In the genomic region with DNA sequence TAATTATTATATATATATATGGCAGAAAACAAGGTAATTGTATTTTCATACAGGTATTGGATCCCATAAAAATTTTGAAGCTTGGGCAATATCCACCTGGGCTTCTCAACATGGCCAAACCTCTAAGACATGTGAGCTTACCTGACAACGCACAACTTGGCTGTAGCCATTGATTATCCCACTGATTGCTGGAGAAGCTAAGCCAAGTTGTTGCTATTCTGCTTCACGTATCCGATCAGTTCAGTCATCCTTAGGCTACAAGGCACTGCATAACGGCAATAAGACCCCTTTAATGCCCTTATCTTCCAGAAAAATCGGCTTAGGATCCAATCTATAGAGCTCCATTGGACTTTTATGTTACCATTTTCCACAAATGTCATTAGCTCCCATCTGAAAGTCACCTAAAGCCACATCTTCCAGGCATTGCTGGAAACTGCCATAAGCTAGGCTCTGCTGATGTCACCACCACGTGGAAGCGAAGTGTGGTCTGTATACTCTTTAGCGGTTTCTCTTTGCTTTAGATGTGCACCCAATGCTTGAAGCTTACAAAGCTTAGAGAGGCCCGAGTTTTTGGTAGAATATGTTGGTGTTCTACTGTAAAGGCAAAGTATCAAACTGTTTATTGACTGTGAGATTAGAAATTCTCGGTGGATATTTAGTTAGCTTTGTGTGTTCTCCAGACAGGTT, we compare ENCODE assay signal across 1 cellular context.
TF ChIP-seq lines count a peak whose summit lies in the region.

No MANE protein-coding gene starts in this region.

TF ChIP-seq in GM23338, 12 proteins besides CTCF, POLR2A, EP300 and RAD21:
- TF ChIP-seq, protein P1, sequence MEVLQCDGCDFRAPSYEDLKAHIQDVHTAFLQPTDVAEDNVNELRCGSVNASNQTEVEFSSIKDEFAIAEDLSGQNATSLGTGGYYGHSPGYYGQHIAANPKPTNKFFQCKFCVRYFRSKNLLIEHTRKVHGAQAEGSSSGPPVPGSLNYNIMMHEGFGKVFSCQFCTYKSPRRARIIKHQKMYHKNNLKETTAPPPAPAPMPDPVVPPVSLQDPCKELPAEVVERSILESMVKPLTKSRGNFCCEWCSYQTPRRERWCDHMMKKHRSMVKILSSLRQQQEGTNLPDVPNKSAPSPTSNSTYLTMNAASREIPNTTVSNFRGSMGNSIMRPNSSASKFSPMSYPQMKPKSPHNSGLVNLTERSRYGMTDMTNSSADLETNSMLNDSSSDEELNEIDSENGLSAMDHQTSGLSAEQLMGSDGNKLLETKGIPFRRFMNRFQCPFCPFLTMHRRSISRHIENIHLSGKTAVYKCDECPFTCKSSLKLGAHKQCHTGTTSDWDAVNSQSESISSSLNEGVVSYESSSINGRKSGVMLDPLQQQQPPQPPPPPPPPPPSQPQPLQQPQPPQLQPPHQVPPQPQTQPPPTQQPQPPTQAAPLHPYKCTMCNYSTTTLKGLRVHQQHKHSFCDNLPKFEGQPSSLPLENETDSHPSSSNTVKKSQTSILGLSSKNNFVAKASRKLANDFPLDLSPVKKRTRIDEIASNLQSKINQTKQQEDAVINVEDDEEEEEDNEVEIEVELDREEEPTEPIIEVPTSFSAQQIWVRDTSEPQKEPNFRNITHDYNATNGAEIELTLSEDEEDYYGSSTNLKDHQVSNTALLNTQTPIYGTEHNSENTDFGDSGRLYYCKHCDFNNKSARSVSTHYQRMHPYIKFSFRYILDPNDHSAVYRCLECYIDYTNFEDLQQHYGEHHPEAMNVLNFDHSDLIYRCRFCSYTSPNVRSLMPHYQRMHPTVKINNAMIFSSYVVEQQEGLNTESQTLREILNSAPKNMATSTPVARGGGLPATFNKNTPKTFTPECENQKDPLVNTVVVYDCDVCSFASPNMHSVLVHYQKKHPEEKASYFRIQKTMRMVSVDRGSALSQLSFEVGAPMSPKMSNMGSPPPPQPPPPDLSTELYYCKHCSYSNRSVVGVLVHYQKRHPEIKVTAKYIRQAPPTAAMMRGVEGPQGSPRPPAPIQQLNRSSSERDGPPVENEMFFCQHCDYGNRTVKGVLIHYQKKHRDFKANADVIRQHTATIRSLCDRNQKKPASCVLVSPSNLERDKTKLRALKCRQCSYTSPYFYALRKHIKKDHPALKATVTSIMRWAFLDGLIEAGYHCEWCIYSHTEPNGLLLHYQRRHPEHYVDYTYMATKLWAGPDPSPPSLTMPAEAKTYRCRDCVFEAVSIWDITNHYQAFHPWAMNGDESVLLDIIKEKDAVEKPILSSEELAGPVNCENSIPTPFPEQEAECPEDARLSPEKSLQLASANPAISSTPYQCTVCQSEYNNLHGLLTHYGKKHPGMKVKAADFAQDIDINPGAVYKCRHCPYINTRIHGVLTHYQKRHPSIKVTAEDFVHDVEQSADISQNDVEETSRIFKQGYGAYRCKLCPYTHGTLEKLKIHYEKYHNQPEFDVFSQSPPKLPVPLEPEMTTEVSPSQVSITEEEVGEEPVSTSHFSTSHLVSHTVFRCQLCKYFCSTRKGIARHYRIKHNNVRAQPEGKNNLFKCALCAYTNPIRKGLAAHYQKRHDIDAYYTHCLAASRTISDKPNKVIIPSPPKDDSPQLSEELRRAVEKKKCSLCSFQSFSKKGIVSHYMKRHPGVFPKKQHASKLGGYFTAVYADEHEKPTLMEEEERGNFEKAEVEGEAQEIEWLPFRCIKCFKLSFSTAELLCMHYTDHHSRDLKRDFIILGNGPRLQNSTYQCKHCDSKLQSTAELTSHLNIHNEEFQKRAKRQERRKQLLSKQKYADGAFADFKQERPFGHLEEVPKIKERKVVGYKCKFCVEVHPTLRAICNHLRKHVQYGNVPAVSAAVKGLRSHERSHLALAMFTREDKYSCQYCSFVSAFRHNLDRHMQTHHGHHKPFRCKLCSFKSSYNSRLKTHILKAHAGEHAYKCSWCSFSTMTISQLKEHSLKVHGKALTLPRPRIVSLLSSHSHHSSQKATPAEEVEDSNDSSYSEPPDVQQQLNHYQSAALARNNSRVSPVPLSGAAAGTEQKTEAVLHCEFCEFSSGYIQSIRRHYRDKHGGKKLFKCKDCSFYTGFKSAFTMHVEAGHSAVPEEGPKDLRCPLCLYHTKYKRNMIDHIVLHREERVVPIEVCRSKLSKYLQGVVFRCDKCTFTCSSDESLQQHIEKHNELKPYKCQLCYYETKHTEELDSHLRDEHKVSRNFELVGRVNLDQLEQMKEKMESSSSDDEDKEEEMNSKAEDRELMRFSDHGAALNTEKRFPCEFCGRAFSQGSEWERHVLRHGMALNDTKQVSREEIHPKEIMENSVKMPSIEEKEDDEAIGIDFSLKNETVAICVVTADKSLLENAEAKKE (CRISPR knock-in tag; IDR thresholded peaks at IDR 0.05) = no peak
- no peak for TF ChIP-seq STAT1 (IDR thresholded peaks at IDR 0.05; ENCODE audit: unreplicated experiment)
- no peak for TF ChIP-seq ZNF331 (CRISPR knock-in tag; IDR thresholded peaks at IDR 0.05; ENCODE audit: low read depth)
- no peak for TF ChIP-seq NANOG (IDR thresholded peaks at IDR 0.05; ENCODE audit: borderline replicate concordance)
- no peak for TF ChIP-seq POLR2AphosphoS5 (IDR thresholded peaks at IDR 0.05; ENCODE audit: low read depth)
- TF ChIP-seq ZNF114 (CRISPR knock-in tag; IDR thresholded peaks at IDR 0.05) = no peak
- TF ChIP-seq, protein P2, sequence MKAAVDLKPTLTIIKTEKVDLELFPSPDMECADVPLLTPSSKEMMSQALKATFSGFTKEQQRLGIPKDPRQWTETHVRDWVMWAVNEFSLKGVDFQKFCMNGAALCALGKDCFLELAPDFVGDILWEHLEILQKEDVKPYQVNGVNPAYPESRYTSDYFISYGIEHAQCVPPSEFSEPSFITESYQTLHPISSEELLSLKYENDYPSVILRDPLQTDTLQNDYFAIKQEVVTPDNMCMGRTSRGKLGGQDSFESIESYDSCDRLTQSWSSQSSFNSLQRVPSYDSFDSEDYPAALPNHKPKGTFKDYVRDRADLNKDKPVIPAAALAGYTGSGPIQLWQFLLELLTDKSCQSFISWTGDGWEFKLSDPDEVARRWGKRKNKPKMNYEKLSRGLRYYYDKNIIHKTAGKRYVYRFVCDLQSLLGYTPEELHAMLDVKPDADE (IDR thresholded peaks at IDR 0.05) = no peak
- no peak for TF ChIP-seq EZH2 (IDR thresholded peaks at IDR 0.05; ENCODE audit: low read depth, unreplicated experiment)
- TF ChIP-seq CREB1 (CRISPR knock-in tag; IDR thresholded peaks at IDR 0.05; ENCODE audit: low read depth) = no peak
- TF ChIP-seq, protein P3, sequence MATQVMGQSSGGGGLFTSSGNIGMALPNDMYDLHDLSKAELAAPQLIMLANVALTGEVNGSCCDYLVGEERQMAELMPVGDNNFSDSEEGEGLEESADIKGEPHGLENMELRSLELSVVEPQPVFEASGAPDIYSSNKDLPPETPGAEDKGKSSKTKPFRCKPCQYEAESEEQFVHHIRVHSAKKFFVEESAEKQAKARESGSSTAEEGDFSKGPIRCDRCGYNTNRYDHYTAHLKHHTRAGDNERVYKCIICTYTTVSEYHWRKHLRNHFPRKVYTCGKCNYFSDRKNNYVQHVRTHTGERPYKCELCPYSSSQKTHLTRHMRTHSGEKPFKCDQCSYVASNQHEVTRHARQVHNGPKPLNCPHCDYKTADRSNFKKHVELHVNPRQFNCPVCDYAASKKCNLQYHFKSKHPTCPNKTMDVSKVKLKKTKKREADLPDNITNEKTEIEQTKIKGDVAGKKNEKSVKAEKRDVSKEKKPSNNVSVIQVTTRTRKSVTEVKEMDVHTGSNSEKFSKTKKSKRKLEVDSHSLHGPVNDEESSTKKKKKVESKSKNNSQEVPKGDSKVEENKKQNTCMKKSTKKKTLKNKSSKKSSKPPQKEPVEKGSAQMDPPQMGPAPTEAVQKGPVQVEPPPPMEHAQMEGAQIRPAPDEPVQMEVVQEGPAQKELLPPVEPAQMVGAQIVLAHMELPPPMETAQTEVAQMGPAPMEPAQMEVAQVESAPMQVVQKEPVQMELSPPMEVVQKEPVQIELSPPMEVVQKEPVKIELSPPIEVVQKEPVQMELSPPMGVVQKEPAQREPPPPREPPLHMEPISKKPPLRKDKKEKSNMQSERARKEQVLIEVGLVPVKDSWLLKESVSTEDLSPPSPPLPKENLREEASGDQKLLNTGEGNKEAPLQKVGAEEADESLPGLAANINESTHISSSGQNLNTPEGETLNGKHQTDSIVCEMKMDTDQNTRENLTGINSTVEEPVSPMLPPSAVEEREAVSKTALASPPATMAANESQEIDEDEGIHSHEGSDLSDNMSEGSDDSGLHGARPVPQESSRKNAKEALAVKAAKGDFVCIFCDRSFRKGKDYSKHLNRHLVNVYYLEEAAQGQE (IDR thresholded peaks at IDR 0.05; ENCODE audit: unreplicated experiment) = no peak
- no peak for TF ChIP-seq JUNB (IDR thresholded peaks at IDR 0.05; ENCODE audit: unreplicated experiment)
- TF ChIP-seq EZH2phosphoT487 (IDR thresholded peaks at IDR 0.05; ENCODE audit: unreplicated experiment) = no peak
